ENCODE assay signal across 1 cellular context in genomic region chr2:45273412-45274189, GRCh38.
TF ChIP-seq lines count a peak whose summit lies in the region.

No MANE protein-coding gene starts in this region.

TF ChIP-seq in HepG2, 621 proteins besides CTCF, POLR2A, EP300 and RAD21 (continued from another document and continues in another):
- TF ChIP-seq MLX (CRISPR knock-in tag; IDR thresholded peaks at IDR 0.05), result peak; percentile 95
- peak; percentile 90; the same call in 1 of the 2 replicates for TF ChIP-seq NKX3-1 (CRISPR knock-in tag; IDR thresholded peaks at IDR 0.05)
- TF ChIP-seq ZNF597 (CRISPR knock-in tag; IDR thresholded peaks at IDR 0.05), result no peak
- TF ChIP-seq NCOA5 (CRISPR knock-in tag; IDR thresholded peaks at IDR 0.05), result no peak
- peak; percentile 93 for TF ChIP-seq TCF7 (IDR thresholded peaks at IDR 0.05; ENCODE audit: low read depth)
- TF ChIP-seq, protein P1, sequence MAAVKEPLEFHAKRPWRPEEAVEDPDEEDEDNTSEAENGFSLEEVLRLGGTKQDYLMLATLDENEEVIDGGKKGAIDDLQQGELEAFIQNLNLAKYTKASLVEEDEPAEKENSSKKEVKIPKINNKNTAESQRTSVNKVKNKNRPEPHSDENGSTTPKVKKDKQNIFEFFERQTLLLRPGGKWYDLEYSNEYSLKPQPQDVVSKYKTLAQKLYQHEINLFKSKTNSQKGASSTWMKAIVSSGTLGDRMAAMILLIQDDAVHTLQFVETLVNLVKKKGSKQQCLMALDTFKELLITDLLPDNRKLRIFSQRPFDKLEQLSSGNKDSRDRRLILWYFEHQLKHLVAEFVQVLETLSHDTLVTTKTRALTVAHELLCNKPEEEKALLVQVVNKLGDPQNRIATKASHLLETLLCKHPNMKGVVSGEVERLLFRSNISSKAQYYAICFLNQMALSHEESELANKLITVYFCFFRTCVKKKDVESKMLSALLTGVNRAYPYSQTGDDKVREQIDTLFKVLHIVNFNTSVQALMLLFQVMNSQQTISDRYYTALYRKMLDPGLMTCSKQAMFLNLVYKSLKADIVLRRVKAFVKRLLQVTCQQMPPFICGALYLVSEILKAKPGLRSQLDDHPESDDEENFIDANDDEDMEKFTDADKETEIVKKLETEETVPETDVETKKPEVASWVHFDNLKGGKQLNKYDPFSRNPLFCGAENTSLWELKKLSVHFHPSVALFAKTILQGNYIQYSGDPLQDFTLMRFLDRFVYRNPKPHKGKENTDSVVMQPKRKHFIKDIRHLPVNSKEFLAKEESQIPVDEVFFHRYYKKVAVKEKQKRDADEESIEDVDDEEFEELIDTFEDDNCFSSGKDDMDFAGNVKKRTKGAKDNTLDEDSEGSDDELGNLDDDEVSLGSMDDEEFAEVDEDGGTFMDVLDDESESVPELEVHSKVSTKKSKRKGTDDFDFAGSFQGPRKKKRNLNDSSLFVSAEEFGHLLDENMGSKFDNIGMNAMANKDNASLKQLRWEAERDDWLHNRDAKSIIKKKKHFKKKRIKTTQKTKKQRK (IDR thresholded peaks at IDR 0.05; ENCODE audit: low read length), result no peak
- no peak for TF ChIP-seq ZNF737 (CRISPR knock-in tag; IDR thresholded peaks at IDR 0.05; ENCODE audit: borderline replicate concordance)
- no peak for TF ChIP-seq RFX1 (IDR thresholded peaks at IDR 0.05)
- no peak for TF ChIP-seq FOXK2 (IDR thresholded peaks at IDR 0.05)
- TF ChIP-seq, protein P2, sequence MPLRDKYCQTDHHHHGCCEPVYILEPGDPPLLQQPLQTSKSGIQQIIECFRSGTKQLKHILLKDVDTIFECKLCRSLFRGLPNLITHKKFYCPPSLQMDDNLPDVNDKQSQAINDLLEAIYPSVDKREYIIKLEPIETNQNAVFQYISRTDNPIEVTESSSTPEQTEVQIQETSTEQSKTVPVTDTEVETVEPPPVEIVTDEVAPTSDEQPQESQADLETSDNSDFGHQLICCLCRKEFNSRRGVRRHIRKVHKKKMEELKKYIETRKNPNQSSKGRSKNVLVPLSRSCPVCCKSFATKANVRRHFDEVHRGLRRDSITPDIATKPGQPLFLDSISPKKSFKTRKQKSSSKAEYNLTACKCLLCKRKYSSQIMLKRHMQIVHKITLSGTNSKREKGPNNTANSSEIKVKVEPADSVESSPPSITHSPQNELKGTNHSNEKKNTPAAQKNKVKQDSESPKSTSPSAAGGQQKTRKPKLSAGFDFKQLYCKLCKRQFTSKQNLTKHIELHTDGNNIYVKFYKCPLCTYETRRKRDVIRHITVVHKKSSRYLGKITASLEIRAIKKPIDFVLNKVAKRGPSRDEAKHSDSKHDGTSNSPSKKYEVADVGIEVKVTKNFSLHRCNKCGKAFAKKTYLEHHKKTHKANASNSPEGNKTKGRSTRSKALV (CRISPR knock-in tag; IDR thresholded peaks at IDR 0.05), result no peak
- TF ChIP-seq ZNF512 (CRISPR knock-in tag; IDR thresholded peaks at IDR 0.05), result no peak
- TF ChIP-seq ASH2L (IDR thresholded peaks at IDR 0.05; ENCODE audit: insufficient read length, low read depth, low read length), result peak; percentile 71
- TF ChIP-seq ZNF614 (CRISPR knock-in tag; IDR thresholded peaks at IDR 0.05; ENCODE audit: borderline replicate concordance), result peak; percentile 99
- TF ChIP-seq JARID2 (CRISPR knock-in tag; IDR thresholded peaks at IDR 0.05; ENCODE audit: insufficient replicate concordance), result peak; percentile 83
- TF ChIP-seq ETV5 (CRISPR knock-in tag; IDR thresholded peaks at IDR 0.05; ENCODE audit: borderline replicate concordance), result peak; percentile 98
- TF ChIP-seq ZNF546 (CRISPR knock-in tag; conservative IDR thresholded peaks at IDR 0.05), result 0 out of 2 replicates have a peak, but pooled peaks have one; percentile 46
- TF ChIP-seq AHDC1 (CRISPR knock-in tag; IDR thresholded peaks at IDR 0.05; ENCODE audit: borderline replicate concordance), result peak; percentile 95
- peak; percentile 94; the same call in 1 of the 2 replicates for TF ChIP-seq SP140L (CRISPR knock-in tag; IDR thresholded peaks at IDR 0.05; ENCODE audit: borderline replicate concordance)
- no peak for TF ChIP-seq ZNF883 (CRISPR knock-in tag; IDR thresholded peaks at IDR 0.05; ENCODE audit: not compliant biosample characterization)
- TF ChIP-seq, protein P3, sequence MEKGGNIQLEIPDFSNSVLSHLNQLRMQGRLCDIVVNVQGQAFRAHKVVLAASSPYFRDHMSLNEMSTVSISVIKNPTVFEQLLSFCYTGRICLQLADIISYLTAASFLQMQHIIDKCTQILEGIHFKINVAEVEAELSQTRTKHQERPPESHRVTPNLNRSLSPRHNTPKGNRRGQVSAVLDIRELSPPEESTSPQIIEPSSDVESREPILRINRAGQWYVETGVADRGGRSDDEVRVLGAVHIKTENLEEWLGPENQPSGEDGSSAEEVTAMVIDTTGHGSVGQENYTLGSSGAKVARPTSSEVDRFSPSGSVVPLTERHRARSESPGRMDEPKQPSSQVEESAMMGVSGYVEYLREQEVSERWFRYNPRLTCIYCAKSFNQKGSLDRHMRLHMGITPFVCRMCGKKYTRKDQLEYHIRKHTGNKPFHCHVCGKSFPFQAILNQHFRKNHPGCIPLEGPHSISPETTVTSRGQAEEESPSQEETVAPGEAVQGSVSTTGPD (CRISPR knock-in tag; IDR thresholded peaks at IDR 0.05), result no peak
- TF ChIP-seq FOSL2 (CRISPR knock-in tag; IDR thresholded peaks at IDR 0.05), result peak; percentile 93
- TF ChIP-seq, protein P4, sequence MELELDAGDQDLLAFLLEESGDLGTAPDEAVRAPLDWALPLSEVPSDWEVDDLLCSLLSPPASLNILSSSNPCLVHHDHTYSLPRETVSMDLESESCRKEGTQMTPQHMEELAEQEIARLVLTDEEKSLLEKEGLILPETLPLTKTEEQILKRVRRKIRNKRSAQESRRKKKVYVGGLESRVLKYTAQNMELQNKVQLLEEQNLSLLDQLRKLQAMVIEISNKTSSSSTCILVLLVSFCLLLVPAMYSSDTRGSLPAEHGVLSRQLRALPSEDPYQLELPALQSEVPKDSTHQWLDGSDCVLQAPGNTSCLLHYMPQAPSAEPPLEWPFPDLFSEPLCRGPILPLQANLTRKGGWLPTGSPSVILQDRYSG (CRISPR knock-in tag; IDR thresholded peaks at IDR 0.05), result no peak
- peak; percentile 96 for TF ChIP-seq ATF2 (CRISPR knock-in tag; IDR thresholded peaks at IDR 0.05)
- TF ChIP-seq RBM39 (IDR thresholded peaks at IDR 0.05; ENCODE audit: low read depth, low read length, poor library complexity, severe bottlenecking), result no peak
- no peak for TF ChIP-seq SNAI1 (CRISPR knock-in tag; IDR thresholded peaks at IDR 0.05; ENCODE audit: borderline replicate concordance)
- TF ChIP-seq NR0B2 (CRISPR knock-in tag; IDR thresholded peaks at IDR 0.05), result no peak
- no peak for TF ChIP-seq ZNF510 (CRISPR knock-in tag; IDR thresholded peaks at IDR 0.05; ENCODE audit: low read depth)
- TF ChIP-seq, protein P5, sequence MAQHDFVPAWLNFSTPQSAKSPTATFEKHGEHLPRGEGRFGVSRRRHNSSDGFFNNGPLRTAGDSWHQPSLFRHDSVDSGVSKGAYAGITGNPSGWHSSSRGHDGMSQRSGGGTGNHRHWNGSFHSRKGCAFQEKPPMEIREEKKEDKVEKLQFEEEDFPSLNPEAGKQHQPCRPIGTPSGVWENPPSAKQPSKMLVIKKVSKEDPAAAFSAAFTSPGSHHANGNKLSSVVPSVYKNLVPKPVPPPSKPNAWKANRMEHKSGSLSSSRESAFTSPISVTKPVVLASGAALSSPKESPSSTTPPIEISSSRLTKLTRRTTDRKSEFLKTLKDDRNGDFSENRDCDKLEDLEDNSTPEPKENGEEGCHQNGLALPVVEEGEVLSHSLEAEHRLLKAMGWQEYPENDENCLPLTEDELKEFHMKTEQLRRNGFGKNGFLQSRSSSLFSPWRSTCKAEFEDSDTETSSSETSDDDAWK (CRISPR knock-in tag; IDR thresholded peaks at IDR 0.05), result no peak
- TF ChIP-seq ZNF775 (CRISPR knock-in tag; IDR thresholded peaks at IDR 0.05; ENCODE audit: borderline replicate concordance), result no peak
- TF ChIP-seq, protein P6, sequence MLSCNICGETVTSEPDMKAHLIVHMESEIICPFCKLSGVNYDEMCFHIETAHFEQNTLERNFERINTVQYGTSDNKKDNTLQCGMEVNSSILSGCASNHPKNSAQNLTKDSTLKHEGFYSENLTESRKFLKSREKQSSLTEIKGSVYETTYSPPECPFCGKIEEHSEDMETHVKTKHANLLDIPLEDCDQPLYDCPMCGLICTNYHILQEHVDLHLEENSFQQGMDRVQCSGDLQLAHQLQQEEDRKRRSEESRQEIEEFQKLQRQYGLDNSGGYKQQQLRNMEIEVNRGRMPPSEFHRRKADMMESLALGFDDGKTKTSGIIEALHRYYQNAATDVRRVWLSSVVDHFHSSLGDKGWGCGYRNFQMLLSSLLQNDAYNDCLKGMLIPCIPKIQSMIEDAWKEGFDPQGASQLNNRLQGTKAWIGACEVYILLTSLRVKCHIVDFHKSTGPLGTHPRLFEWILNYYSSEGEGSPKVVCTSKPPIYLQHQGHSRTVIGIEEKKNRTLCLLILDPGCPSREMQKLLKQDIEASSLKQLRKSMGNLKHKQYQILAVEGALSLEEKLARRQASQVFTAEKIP (CRISPR knock-in tag; IDR thresholded peaks at IDR 0.05; ENCODE audit: borderline replicate concordance), result no peak
- TF ChIP-seq RFXANK (CRISPR knock-in tag; IDR thresholded peaks at IDR 0.05), result 0 out of 2 replicates have a peak, but pooled peaks have one; percentile 71
- peak; percentile 91 for TF ChIP-seq MEIS2 (CRISPR knock-in tag; IDR thresholded peaks at IDR 0.05)
- TF ChIP-seq ZNF432 (CRISPR knock-in tag; IDR thresholded peaks at IDR 0.05; ENCODE audit: borderline replicate concordance), result no peak
- TF ChIP-seq MED13 (CRISPR knock-in tag; IDR thresholded peaks at IDR 0.05), result no peak; the same call in 1 of the 2 replicates
- TF ChIP-seq RAD51 (IDR thresholded peaks at IDR 0.05; ENCODE audit: borderline replicate concordance), result no peak
